17 cellular contexts compared by ENCODE assay signal in the genomic region with DNA sequence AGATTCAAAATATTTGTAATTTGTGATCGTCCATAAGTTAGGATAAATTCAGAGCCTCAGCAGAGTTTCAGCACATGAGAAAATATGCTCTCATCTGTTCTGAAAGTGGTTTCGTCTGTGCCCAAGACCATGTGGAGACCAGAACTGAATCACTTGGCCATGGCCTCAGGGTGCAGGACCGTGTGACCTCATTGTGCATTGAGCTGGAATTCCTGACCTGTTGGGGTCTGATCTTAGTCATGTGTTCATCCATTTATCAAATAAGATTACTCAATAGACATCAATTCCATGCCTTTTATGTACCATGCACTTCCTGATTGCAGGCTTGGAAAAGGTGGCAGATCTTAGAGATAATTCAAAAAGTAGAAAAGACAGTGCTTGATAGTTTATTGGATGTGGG.
"Had no signal": no experiment of that assay in that cellular context is flagged by ENCODE, and none has a peak within 500 bp of the region (broad histone marks: within the 10 kb centered on the region; RNA-seq: fewer than 3 reads in every experiment).

No MANE protein-coding gene starts in this region.

- H3K27me3 ChIP-seq: breast epithelium, esophagus muscularis mucosa, tibial artery had no signal

- H3K9me3 ChIP-seq: breast epithelium, esophagus muscularis mucosa, left ventricle myocardium inferior, tibial artery had no signal

- H3K27ac ChIP-seq: breast epithelium, esophagus muscularis mucosa, left ventricle myocardium inferior, tibial artery had no signal

- ATAC-seq: activated CD4-positive, CD25-positive, alpha-beta regulatory T cell treated with anti-CD3 and anti-CD28 coated beads, Interleukin-2, amount 50 U/mL, for 24 hours; activated T-cell treated with anti-CD3 and anti-CD28 coated beads, Interleukin-2, amount 50 U/mL, for 4 hours had no signal

- DNase-seq: activated CD4-positive, alpha-beta T cell treated with anti-CD3 and anti-CD28 coated beads, Interleukin-2, amount 50 U/mL, for 1 hour; activated CD8-positive, alpha-beta memory T cell treated with anti-CD3 and anti-CD28 coated beads, Interleukin-2, amount 50 U/mL, for 4 hours; activated naive CD4-positive, alpha-beta T cell treated with anti-CD3 and anti-CD28 coated beads for 36 hours; activated T-cell treated with anti-CD3 and anti-CD28 coated beads, Interleukin-2, amount 50 U/mL, for 4 hours; cerebellar nuclear complex; cortex of kidney; head of caudate nucleus; left ventricle myocardium inferior; mammary epithelial cell; nephron progenitor cell; nucleus accumbens; stimulated activated CD8-positive, alpha-beta memory T cell treated with anti-CD3 and anti-CD28 coated beads, Interleukin-4, amount 100 ng/mL, for 48 hours; stimulated activated naive CD4-positive, alpha-beta T cell; tibial artery had no signal

- H3K36me3 ChIP-seq: breast epithelium, esophagus muscularis mucosa, left ventricle myocardium inferior, tibial artery had no signal

- H3K4me1 ChIP-seq: breast epithelium, tibial artery had no signal

- H3K4me3 ChIP-seq: breast epithelium, esophagus muscularis mucosa, left ventricle myocardium inferior, tibial artery had no signal
